Comparison of ENCODE assay signal across 9 cellular contexts in the genomic region with DNA sequence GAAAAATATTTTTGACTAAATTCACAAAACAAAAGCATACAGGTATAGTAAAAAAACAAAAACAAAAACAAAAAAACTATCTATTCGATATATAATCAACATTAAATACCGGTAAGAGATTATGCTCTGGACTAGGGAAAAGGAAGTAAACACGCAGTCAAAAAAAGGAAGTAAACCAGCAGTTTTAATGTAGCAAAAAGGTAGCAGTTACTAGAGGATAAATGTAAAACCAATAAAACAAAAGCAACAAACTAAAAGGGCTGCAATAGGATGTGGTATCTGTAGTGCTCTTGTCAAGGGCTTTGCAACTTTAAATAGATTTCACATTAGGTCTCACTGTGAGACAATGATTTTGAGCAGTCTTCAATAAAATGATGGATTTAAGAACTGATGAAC. TPM values are rescaled to one million over a fixed set of nuclear protein-coding genes. Genes with fewer than 3 reads are reported as not detected.
DNase-seq lines count a peak whose midpoint lies in the region; ATAC-seq and TF ChIP-seq lines count a peak whose summit lies in the region.
"Had no signal": no experiment of that assay in that cellular context is flagged by ENCODE, and none has a peak within 500 bp of the region (broad histone marks: within the 10 kb centered on the region; RNA-seq: fewer than 3 reads in every experiment).

No MANE protein-coding gene starts in this region.

- no peak for TF ChIP-seq CTCF in GM12864 (IDR thresholded peaks at IDR 0.05; ENCODE audit: low read depth, low read length, missing control alignments)

- no peaks in the 10 kb centered on the region for H3K27me3 ChIP-seq in skeletal muscle satellite cell (ENCODE audit: control insufficient read depth, insufficient read depth, low read length)
- H3K27me3 ChIP-seq: neural progenitor cell had no signal

- H3K9me3 Mint-ChIP-seq in central memory CD8-positive, alpha-beta T cell = no peaks in the 10 kb centered on the region
- H3K9me3 Mint-ChIP-seq: neural progenitor cell had no signal

- H3K36me3 Mint-ChIP-seq in central memory CD8-positive, alpha-beta T cell (ENCODE audit: insufficient read depth) = peaks cover 28% of the 10 kb centered on the region
- H3K36me3 Mint-ChIP-seq: neural progenitor cell had no signal

- peaks cover 25% of the 10 kb centered on the region for H3K4me1 ChIP-seq in skeletal muscle satellite cell (ENCODE audit: control insufficient read depth, insufficient read depth, low read length)

- H3K4me3 Mint-ChIP-seq in central memory CD8-positive, alpha-beta T cell = peak overlapping the region; percentile 94
- H3K4me3 Mint-ChIP-seq: neural progenitor cell had no signal

- H3K4me2 ChIP-seq in skeletal muscle satellite cell (ENCODE audit: low read length) = peak overlapping the region; percentile 83
- H3K4me2 ChIP-seq: neural progenitor cell had no signal

- H3K4me3 ChIP-seq in GM12864 (ENCODE audit: low read depth, low read length) = peak overlapping the region; percentile 62; the same call in 1 of the 2 replicates
- no peak overlapping the region for H3K4me3 ChIP-seq in skeletal muscle satellite cell (ENCODE audit: low read length)
- H3K4me3 ChIP-seq: neural progenitor cell had no signal

- H3K27ac Mint-ChIP-seq in central memory CD8-positive, alpha-beta T cell (ENCODE audit: low read depth) = peak overlapping the region; percentile 93
- H3K27ac Mint-ChIP-seq: neural progenitor cell had no signal

- DNase-seq in GM12864 (ENCODE audit: low read depth) = no peak
- peak; percentile 67 for DNase-seq in NOMO-1 treated with DMSO at 0.1 percent for 48 hours (lab: John Stamatoyannopoulos, UW; ENCODE audit: unreplicated experiment)
- DNase-seq in central memory CD8-positive, alpha-beta T cell (ENCODE audit: low spot score in 2 of 2) = no peak
- no peak for DNase-seq in NCI-H524 (lab: John Stamatoyannopoulos, UW)
- DNase-seq: NCI-H1417 had no signal

- ATAC-seq in central memory CD8-positive, alpha-beta T cell (replicated peaks; ENCODE audit: extremely low read depth, poor library complexity, severe bottlenecking) = peak; percentile 45
- no peak for ATAC-seq in GM18517 (IDR thresholded peaks at IDR 0.05; ENCODE audit: unreplicated experiment)
- no peak for ATAC-seq in GM19395 (IDR thresholded peaks at IDR 0.05; ENCODE audit: unreplicated experiment)

- H3K4me1 Mint-ChIP-seq in central memory CD8-positive, alpha-beta T cell = peaks cover 72% of the 10 kb centered on the region

- peaks cover 4% of the 10 kb centered on the region for H3K36me3 ChIP-seq in skeletal muscle satellite cell (ENCODE audit: insufficient read depth, low read length)
- H3K36me3 ChIP-seq: neural progenitor cell had no signal

- H3K27me3 Mint-ChIP-seq in central memory CD8-positive, alpha-beta T cell = no peaks in the 10 kb centered on the region

- H3K9ac ChIP-seq in skeletal muscle satellite cell (ENCODE audit: low read depth, low read length) = no peak overlapping the region
- H3K9ac ChIP-seq: neural progenitor cell had no signal

- no peaks in the 10 kb centered on the region for H3K9me3 ChIP-seq in skeletal muscle satellite cell (replicated peaks; ENCODE audit: low read length)

RNA-seq across cellular contexts. Expression of a gene that starts 2.4 kb away (rescaled TPM):
- 43.5 and 64.1 TPM in 2 replicates for total RNA-seq in skeletal muscle satellite cell (2012; rRNA removed)

RNA-seq across cellular contexts. Expression of a gene that starts 7.1 kb away (rescaled TPM):
- 16.2 and 23.6 TPM in 2 replicates for total RNA-seq in skeletal muscle satellite cell (2012; rRNA removed)

RNA-seq across cellular contexts. Expression of a gene that starts 44.3 kb away (rescaled TPM):
- not detected in 2 replicates for total RNA-seq in skeletal muscle satellite cell (2012; rRNA removed)
